In genomic region chr6:21005816-21006553, GRCh38 we compare ENCODE assay signal across 12 cellular contexts.
DNase-seq lines count a peak whose midpoint lies in the region; ATAC-seq, FAIRE-seq and TF ChIP-seq lines count a peak whose summit lies in the region.
"Had no signal": no experiment of that assay in that cellular context is flagged by ENCODE, and none has a peak within 500 bp of the region (broad histone marks: within the 10 kb centered on the region; RNA-seq: fewer than 3 reads in every experiment).

No MANE protein-coding gene starts in this region.

- no peaks in the 10 kb centered on the region for H3K27me3 Mint-ChIP-seq in natural killer cell (ENCODE audit: low read depth in 2 of 2)
- H3K27me3 Mint-ChIP-seq in activated CD4-positive, alpha-beta T cell treated with anti-CD3 and anti-CD28 coated beads, Interleukin-2, amount 10 ng/mL, durations not matched to agents 7 days and 5 days: no peaks in the 10 kb centered on the region
- H3K27me3 Mint-ChIP-seq: activated CD8-positive, alpha-beta T cell treated with anti-CD3 and anti-CD28 coated beads for 36 hours; naive thymus-derived CD8-positive, alpha-beta T cell had no signal

- POLR2A ChIA-PET in RWPE1 (lab: Yijun Ruan, JAX; ENCODE audit: low non-redundant PET): no interaction called here
- POLR2A ChIA-PET in activated CD4-positive, alpha-beta T cell treated with anti-CD3 and anti-CD28 coated beads, Interleukin-2, amount 10 ng/mL, durations not matched to agents 7 days and 5 days (lab: Charles Lee): no interaction called here

- DNase-seq in AG08395 (ENCODE audit: low spot score) (peak; percentile 60), H54 (ENCODE audit: insufficient read length, low spot score) (peak; percentile 28), RWPE1 (ENCODE audit: low spot score) (peak; percentile 84), fibroblast of villous mesenchyme (ENCODE audit: low read depth) (peak; percentile 73), NCI-H1694 treated with DMSO at 0.1 percent for 48 hours (lab: John Stamatoyannopoulos, UW) (no peak), natural killer cell (no peak), GM12892 (ENCODE audit: insufficient read length) (no peak)
- DNase-seq in activated CD4-positive, alpha-beta T cell treated with anti-CD3 and anti-CD28 coated beads, Interleukin-2, amount 10 ng/mL, durations not matched to agents 7 days and 5 days: no peak
- DNase-seq: activated CD8-positive, alpha-beta T cell treated with anti-CD3 and anti-CD28 coated beads for 36 hours; naive thymus-derived CD8-positive, alpha-beta T cell; NCI-H1105 treated with DMSO at 0.1 percent for 48 hours had no signal

- H3K4me3 Mint-ChIP-seq in natural killer cell: no peak overlapping the region
- H3K4me3 Mint-ChIP-seq in activated CD4-positive, alpha-beta T cell treated with anti-CD3 and anti-CD28 coated beads, Interleukin-2, amount 10 ng/mL, durations not matched to agents 7 days and 5 days: no peak overlapping the region
- H3K4me3 Mint-ChIP-seq: activated CD8-positive, alpha-beta T cell treated with anti-CD3 and anti-CD28 coated beads for 36 hours; naive thymus-derived CD8-positive, alpha-beta T cell had no signal

- H3K9me3 Mint-ChIP-seq in natural killer cell: no peaks in the 10 kb centered on the region
- peaks cover 3% of the 10 kb centered on the region for H3K9me3 Mint-ChIP-seq in activated CD4-positive, alpha-beta T cell treated with anti-CD3 and anti-CD28 coated beads, Interleukin-2, amount 10 ng/mL, durations not matched to agents 7 days and 5 days

- H3K4me3 ChIP-seq in fibroblast of villous mesenchyme (ENCODE audit: low read depth, low read length): no peak overlapping the region

- intact Hi-C loops in natural killer cell (cut with micrococcal nuclease): no loop called here

- peaks cover 10% of the 10 kb centered on the region for H3K36me3 Mint-ChIP-seq in natural killer cell
- H3K36me3 Mint-ChIP-seq in activated CD4-positive, alpha-beta T cell treated with anti-CD3 and anti-CD28 coated beads, Interleukin-2, amount 10 ng/mL, durations not matched to agents 7 days and 5 days (ENCODE audit: low read depth): peaks cover 16% of the 10 kb centered on the region

- no peak for TF ChIP-seq POLR2A in H54 (IDR thresholded peaks at IDR 0.05; ENCODE audit: low read depth, low read length)
- TF ChIP-seq POLR2A in GM12892 (IDR thresholded peaks at IDR 0.05; ENCODE audit: low read depth, low read length): no peak

- no peak for ATAC-seq in natural killer cell
- ATAC-seq: activated CD8-positive, alpha-beta T cell treated with anti-CD3 and anti-CD28 coated beads for 36 hours; naive thymus-derived CD8-positive, alpha-beta T cell had no signal

- no peaks in the 10 kb centered on the region for H3K4me1 Mint-ChIP-seq in natural killer cell
- H3K4me1 Mint-ChIP-seq in activated CD4-positive, alpha-beta T cell treated with anti-CD3 and anti-CD28 coated beads, Interleukin-2, amount 10 ng/mL, durations not matched to agents 7 days and 5 days: no peaks in the 10 kb centered on the region

- CTCF ChIA-PET in RWPE1 (lab: Yijun Ruan, JAX): interaction anchor here (0.5 kb wide), 1 partner anchor 690 kb away, joined by 3 read pairs; no protein-coding TSS in a partner anchor
- CTCF ChIA-PET in activated CD4-positive, alpha-beta T cell treated with anti-CD3 and anti-CD28 coated beads, Interleukin-2, amount 10 ng/mL, durations not matched to agents 7 days and 5 days (lab: Charles Lee): no interaction called here

- H3K27ac ChIP-seq in RWPE1: no peak overlapping the region

- FAIRE-seq in H54 (lab: Jason Lieb, UNC) (peak; percentile 99), GM12892 (lab: Jason Lieb, UNC) (no peak)
- FAIRE-seq: H1 had no signal

- no peak for TF ChIP-seq CTCF in RWPE1 (conservative IDR thresholded peaks at IDR 0.05; ENCODE audit: low read depth)
- TF ChIP-seq CTCF in fibroblast of villous mesenchyme (IDR thresholded peaks at IDR 0.05; ENCODE audit: insufficient read depth, low read depth, low read length): no peak
- TF ChIP-seq CTCF in natural killer cell (IDR thresholded peaks at IDR 0.05): no peak

- no peak overlapping the region for H3K27ac Mint-ChIP-seq in natural killer cell
- H3K27ac Mint-ChIP-seq in activated CD4-positive, alpha-beta T cell treated with anti-CD3 and anti-CD28 coated beads, Interleukin-2, amount 10 ng/mL, durations not matched to agents 7 days and 5 days: no peak overlapping the region
- H3K27ac Mint-ChIP-seq: activated CD8-positive, alpha-beta T cell treated with anti-CD3 and anti-CD28 coated beads for 36 hours; naive thymus-derived CD8-positive, alpha-beta T cell had no signal

Comparison
In these comparisons a context has a peak if more than half of its experiments do, and no peak if none do; other contexts are left out.
1. DNase-seq: peak in AG08395 (single experiment), H54 (single experiment), RWPE1 (single experiment) and fibroblast of villous mesenchyme (single experiment); none in NCI-H1694 treated with DMSO at 0.1 percent for 48 hours (single experiment), natural killer cell (single experiment), activated CD4-positive, alpha-beta T cell treated with anti-CD3 and anti-CD28 coated beads, Interleukin-2, amount 10 ng/mL, durations not matched to agents 7 days and 5 days (single experiment) and GM12892 (single experiment).